In the genomic region with DNA sequence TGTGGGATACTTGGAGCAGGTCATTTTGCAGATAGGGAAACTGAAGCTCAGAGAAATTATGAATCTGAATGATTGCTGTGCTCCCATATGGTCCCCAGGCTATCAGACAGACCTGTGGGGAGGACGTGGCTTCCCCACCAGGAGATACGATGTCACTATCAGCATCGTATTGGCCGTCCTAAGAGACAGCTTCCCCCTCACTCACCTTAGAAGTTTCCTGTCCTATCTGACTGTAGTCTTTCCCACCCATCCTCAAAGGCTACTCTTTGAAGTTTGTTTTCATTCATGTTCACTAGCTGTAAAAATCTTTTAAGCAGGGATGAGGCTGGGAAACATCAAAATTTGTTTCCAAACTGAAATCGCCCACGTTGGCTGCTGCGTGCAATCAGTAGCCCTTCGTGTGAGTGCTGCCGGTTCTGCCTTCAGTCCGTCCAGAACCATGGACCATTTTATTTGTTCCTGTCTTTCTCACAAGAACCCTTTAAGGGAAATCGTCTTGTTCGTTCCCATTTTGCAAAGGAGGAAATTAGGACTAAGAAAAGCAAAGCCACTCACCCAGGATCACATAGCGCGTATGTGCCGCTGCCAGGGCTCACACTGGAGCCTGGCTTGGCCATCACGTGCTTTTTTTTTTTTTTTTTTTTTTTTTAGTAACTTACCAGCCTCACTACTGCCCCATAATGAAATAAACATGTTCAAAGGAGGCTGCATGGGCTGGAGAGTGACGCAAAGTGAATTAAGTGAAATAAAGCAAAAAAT, we compare ENCODE assay signal across 1 cellular context.
TF ChIP-seq lines count a peak whose summit lies in the region.

No MANE protein-coding gene starts in this region.

TF ChIP-seq in HepG2, 621 proteins besides CTCF, POLR2A, EP300 and RAD21:
- TF ChIP-seq, protein P1, sequence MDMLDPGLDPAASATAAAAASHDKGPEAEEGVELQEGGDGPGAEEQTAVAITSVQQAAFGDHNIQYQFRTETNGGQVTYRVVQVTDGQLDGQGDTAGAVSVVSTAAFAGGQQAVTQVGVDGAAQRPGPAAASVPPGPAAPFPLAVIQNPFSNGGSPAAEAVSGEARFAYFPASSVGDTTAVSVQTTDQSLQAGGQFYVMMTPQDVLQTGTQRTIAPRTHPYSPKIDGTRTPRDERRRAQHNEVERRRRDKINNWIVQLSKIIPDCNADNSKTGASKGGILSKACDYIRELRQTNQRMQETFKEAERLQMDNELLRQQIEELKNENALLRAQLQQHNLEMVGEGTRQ (IDR thresholded peaks at IDR 0.05; ENCODE audit: low read depth, low read length): no peak
- TF ChIP-seq, protein P1 (CRISPR knock-in tag; IDR thresholded peaks at IDR 0.05; ENCODE audit: borderline replicate concordance): peak; percentile 46; the same call in 1 of the 2 replicates
- TF ChIP-seq ZNF776 (CRISPR knock-in tag; IDR thresholded peaks at IDR 0.05) (no peak), ZNF263 (CRISPR knock-in tag; IDR thresholded peaks at IDR 0.05) (peak; percentile 64; the same call in 1 of the 2 replicates), CCAR2 (optimal IDR thresholded peaks at IDR 0.05; ENCODE audit: low read depth, low read length) (no peak), ZNF790 (CRISPR knock-in tag; IDR thresholded peaks at IDR 0.05; ENCODE audit: borderline replicate concordance) (no peak), ZNF382 (CRISPR knock-in tag; IDR thresholded peaks at IDR 0.05; ENCODE audit: borderline replicate concordance) (no peak)
- TF ChIP-seq, protein P2, sequence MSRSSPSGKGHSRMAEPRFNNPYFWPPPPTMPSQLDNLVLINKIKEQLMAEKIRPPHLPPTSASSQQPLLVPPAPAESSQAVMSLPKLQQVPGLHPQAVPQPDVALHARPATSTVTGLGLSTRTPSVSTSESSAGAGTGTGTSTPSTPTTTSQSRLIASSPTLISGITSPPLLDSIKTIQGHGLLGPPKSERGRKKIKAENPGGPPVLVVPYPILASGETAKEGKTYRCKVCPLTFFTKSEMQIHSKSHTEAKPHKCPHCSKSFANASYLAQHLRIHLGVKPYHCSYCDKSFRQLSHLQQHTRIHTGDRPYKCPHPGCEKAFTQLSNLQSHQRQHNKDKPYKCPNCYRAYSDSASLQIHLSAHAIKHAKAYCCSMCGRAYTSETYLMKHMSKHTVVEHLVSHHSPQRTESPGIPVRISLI (CRISPR knock-in tag; IDR thresholded peaks at IDR 0.05; ENCODE audit: borderline replicate concordance): peak; percentile 80; the same call in 1 of the 2 replicates
- TF ChIP-seq, protein P3, sequence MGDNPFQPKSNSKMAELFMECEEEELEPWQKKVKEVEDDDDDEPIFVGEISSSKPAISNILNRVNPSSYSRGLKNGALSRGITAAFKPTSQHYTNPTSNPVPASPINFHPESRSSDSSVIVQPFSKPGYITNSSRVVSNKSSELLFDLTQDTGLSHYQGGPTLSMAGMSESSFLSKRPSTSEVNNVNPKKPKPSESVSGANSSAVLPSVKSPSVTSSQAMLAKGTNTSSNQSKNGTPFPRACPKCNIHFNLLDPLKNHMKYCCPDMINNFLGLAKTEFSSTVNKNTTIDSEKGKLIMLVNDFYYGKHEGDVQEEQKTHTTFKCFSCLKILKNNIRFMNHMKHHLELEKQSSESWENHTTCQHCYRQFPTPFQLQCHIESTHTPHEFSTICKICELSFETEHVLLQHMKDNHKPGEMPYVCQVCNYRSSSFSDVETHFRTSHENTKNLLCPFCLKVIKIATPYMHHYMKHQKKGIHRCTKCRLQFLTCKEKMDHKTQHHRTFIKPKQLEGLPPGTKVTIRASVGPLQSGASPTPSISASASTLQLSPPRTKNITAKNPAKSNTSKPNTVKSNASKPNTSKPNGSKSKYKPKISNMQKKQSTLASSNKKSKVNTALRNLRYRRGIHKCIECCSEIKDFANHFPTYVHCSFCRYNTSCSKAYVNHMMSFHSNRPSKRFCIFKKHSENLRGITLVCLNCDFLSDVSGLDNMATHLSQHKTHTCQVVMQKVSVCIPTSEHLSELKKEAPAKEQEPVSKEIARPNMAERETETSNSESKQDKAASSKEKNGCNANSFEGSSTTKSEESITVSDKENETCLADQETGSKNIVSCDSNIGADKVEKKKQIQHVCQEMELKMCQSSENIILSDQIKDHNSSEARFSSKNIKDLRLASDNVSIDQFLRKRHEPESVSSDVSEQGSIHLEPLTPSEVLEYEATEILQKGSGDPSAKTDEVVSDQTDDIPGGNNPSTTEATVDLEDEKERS (CRISPR knock-in tag; IDR thresholded peaks at IDR 0.05): 0 out of 2 replicates have a peak, but pooled peaks have one; percentile 43
